1 cellular context compared by ENCODE assay signal in genomic region chr16:49557070-49557446, GRCh38.
TF ChIP-seq lines count a peak whose summit lies in the region.

No MANE protein-coding gene starts in this region.

TF ChIP-seq in H1, 55 proteins besides CTCF, POLR2A, EP300 and RAD21 (continued from another document):
- TF ChIP-seq CBX5 (IDR thresholded peaks at IDR 0.05; ENCODE audit: low read depth, low read length), result no peak
- no peak for TF ChIP-seq SIRT6 (IDR thresholded peaks at IDR 0.05; ENCODE audit: low read length)
- TF ChIP-seq POU5F1 (IDR thresholded peaks at IDR 0.05; ENCODE audit: low read depth, low read length), result peak; percentile 34; the same call in 1 of the 2 replicates
- TF ChIP-seq CBX8 (IDR thresholded peaks at IDR 0.05; ENCODE audit: borderline replicate concordance, low read depth, low read length), result no peak
- no peak for TF ChIP-seq CHD2 (IDR thresholded peaks at IDR 0.05; ENCODE audit: low read length)
- TF ChIP-seq EGR1 (IDR thresholded peaks at IDR 0.05; ENCODE audit: borderline replicate concordance, low read depth, low read length), result 0 out of 2 replicates have a peak, but pooled peaks have one; percentile 13
- no peak for TF ChIP-seq NANOG (IDR thresholded peaks at IDR 0.05; ENCODE audit: insufficient read depth, low read depth, low read length, poor library complexity, severe bottlenecking)
- TF ChIP-seq BRCA1 (IDR thresholded peaks at IDR 0.05; ENCODE audit: low read depth, low read length), result no peak
- peak; percentile 65 for TF ChIP-seq ASH2L (IDR thresholded peaks at IDR 0.05; ENCODE audit: low read length)
- TF ChIP-seq MAX (IDR thresholded peaks at IDR 0.05), result peak; percentile 50; the same call in 1 of the 2 replicates
- TF ChIP-seq TEAD4 (IDR thresholded peaks at IDR 0.05; ENCODE audit: low read depth, low read length), result 0 out of 2 replicates have a peak, but pooled peaks have one; percentile 27
- TF ChIP-seq POLR2AphosphoS5 (IDR thresholded peaks at IDR 0.05; ENCODE audit: low read depth, low read length), result no peak
- TF ChIP-seq SP4 (IDR thresholded peaks at IDR 0.05; ENCODE audit: low read length), result 0 out of 2 replicates have a peak, but pooled peaks have one; percentile 30
- peak; percentile 33 to 63; a peak in 1 of 4 replicates for TF ChIP-seq HDAC2 (IDR thresholded peaks at IDR 0.05; ENCODE audit: borderline replicate concordance in 1 of 2, low read depth in 2 of 2, low read length in 2 of 2)
TF ChIP-seq in H1: peak in this region for 12.
